7 cellular contexts compared by ENCODE assay signal in the genomic region with DNA sequence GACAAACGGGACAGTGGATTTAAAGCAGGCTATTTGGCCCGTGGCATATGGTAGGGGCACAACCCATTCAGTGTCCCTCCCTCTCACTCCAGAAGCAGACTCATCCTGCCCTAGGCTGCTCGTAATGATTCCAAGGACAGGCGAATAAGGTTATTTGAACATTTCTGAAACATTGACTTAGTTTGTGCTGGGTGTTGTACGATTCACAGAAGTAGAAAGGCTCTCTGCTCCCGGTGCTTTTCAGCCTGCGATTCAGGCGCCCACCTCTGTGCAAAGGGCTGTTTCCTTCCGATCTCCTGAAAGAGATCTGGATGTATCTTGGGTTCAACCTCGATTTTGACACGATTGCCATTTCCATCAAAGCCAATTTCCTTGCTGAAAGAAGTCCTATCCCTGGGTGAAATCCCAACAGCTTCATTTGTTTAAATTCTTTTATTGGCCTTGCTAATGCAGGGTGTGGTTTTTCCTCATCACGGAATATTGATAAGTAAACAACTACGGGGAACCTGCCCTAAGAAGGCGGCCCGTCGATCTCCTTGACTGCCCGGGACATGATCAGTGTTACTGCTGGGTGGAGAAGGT. TPM values are rescaled to one million over a fixed set of nuclear protein-coding genes. Genes with fewer than 3 reads are reported as not detected.
A peak's percentile ranks its signal among the peaks of the same experiment; 100 is the strongest.
DNase-seq lines count a peak whose midpoint lies in the region; FAIRE-seq and TF ChIP-seq lines count a peak whose summit lies in the region.

No MANE protein-coding gene starts in this region.

- H3K36me3 ChIP-seq in NT2/D1 (ENCODE audit: insufficient read depth, insufficient read length, low read length) (no peaks in the 10 kb centered on the region), ectodermal cell (ENCODE audit: control insufficient read depth, insufficient read depth, low read length) (no peaks in the 10 kb centered on the region)

- no peaks in the 10 kb centered on the region for H3K9me3 Mint-ChIP-seq in nephron

- H3K4me3 ChIP-seq in NT2/D1 (ENCODE audit: insufficient read length, low read depth) (peak overlapping the region; percentile 49), ectodermal cell (ENCODE audit: insufficient read depth, low read depth, low read length) (peak overlapping the region; percentile 85)

- 27% methylated on average over 17 of the region's 17 CpGs for WGBS in ectodermal cell, 2 experiments

- no peak for DNase-seq in GM12891 (ENCODE audit: insufficient read length, low spot score)
- DNase-seq in NT2/D1 (ENCODE audit: low read depth, low spot score), result no peak
- DNase-seq in frontal cortex (ENCODE audit: low spot score in 2 of 2), result no peak
- no peak for DNase-seq in NCI-H128 (lab: John Stamatoyannopoulos, UW; ENCODE audit: unreplicated experiment)
- DNase-seq in NCI-H446 (lab: John Stamatoyannopoulos, UW), result no peak

- no peaks in the 10 kb centered on the region for H3K9me3 ChIP-seq in NT2/D1 (ENCODE audit: insufficient read depth, low read length)
- H3K9me3 ChIP-seq in ectodermal cell (ENCODE audit: control insufficient read depth, low read length), result no peaks in the 10 kb centered on the region

- peak overlapping the region; percentile 98 for H3K27ac Mint-ChIP-seq in nephron

- no peak for TF ChIP-seq CTCF in nephron (IDR thresholded peaks at IDR 0.05; ENCODE audit: unreplicated experiment in 3 of 3)

- H3K4me1 ChIP-seq in NT2/D1 (ENCODE audit: insufficient read depth, insufficient read length), result no peaks in the 10 kb centered on the region
- no peaks in the 10 kb centered on the region for H3K4me1 ChIP-seq in ectodermal cell (ENCODE audit: control insufficient read depth, insufficient read depth, low read length)

- peaks cover 10% of the 10 kb centered on the region for H3K27me3 Mint-ChIP-seq in nephron (ENCODE audit: low read depth)

- H3K36me3 Mint-ChIP-seq in nephron (ENCODE audit: low read depth), result no peaks in the 10 kb centered on the region

- H3K4me3 Mint-ChIP-seq in nephron, result peak overlapping the region; percentile 90 to 98 (median 92)

- peaks cover 25% of the 10 kb centered on the region for H3K4me1 Mint-ChIP-seq in nephron

- FAIRE-seq in GM12891 (lab: Jason Lieb, UNC), result peak; percentile 68
- FAIRE-seq in frontal cortex (lab: Jason Lieb, UNC), result no peak

- peak overlapping the region; percentile 32 for H3K27ac ChIP-seq in ectodermal cell (ENCODE audit: insufficient read depth, low read depth, low read length, poor library complexity, severe bottlenecking)

- H3K9ac ChIP-seq in NT2/D1 (ENCODE audit: insufficient read length, low read depth), result peak overlapping the region; percentile 67

- H3K27me3 ChIP-seq in NT2/D1 (ENCODE audit: insufficient read depth, insufficient read length) (peaks cover 18% of the 10 kb centered on the region), ectodermal cell (ENCODE audit: control insufficient read depth, insufficient read depth, low read length, poor library complexity, severe bottlenecking) (peaks cover 33% of the 10 kb centered on the region)

- TF ChIP-seq POLR2A in GM12891 (IDR thresholded peaks at IDR 0.05; ENCODE audit: low read depth, low read length), result no peak

TF ChIP-seq in GM12891, 5 proteins besides CTCF, POLR2A, EP300 and RAD21:
- no peak for TF ChIP-seq POU2F2 (IDR thresholded peaks at IDR 0.05; ENCODE audit: low read depth, low read length)
- TF ChIP-seq TAF1 (IDR thresholded peaks at IDR 0.05; ENCODE audit: low read depth, low read length), result no peak
- TF ChIP-seq SPI1 (IDR thresholded peaks at IDR 0.05; ENCODE audit: low read depth, low read length), result no peak
- no peak for TF ChIP-seq PAX5 (IDR thresholded peaks at IDR 0.05; ENCODE audit: insufficient read depth, low read length, severe bottlenecking)
- TF ChIP-seq POLR2AphosphoS5 (IDR thresholded peaks at IDR 0.05; ENCODE audit: low read depth, low read length), result no peak
TF ChIP-seq in GM12891: peak in this region for 0.

RNA-seq across cellular contexts. Expression of gene ZC3H12C, which starts 1.1 kb away (rescaled TPM):
- 6.0 TPM for polyA plus RNA-seq in GM12891 (2012; ENCODE audit: low read depth, missing spikeins)
- 11.8 TPM for polyA plus RNA-seq in ectodermal cell (2013, experiment 1 of 4)
- 18.1 TPM for polyA plus RNA-seq in ectodermal cell (2013, experiment 2 of 4)
- 12.3 TPM for polyA plus RNA-seq in ectodermal cell (2013, experiment 3 of 4)
- 15.4 TPM for polyA plus RNA-seq in ectodermal cell (2013, experiment 4 of 4)
- 28.9 TPM for total RNA-seq in frontal cortex
